ENCODE assay signal across 10 cellular contexts in the genomic region with DNA sequence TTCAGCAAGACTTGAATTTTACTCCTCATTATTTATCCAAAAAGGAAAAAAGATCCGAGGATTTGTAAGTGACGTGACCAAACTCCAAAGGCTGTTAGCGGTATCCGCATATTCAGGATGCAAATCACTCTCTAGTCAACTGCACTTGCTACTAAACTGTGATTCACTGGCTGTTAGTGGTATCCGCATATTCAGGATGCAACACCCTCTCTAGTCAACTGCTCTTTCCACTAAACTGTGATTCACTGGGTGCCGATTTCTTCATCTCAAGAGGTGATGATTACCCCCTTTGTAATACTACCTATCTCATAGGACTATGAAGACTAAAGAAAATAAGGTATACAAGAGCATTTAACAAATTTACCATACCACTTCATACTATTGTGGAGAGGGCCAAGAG. TPM values are rescaled to one million over a fixed set of nuclear protein-coding genes. Genes with fewer than 3 reads are reported as not detected.
A peak's percentile ranks its signal among the peaks of the same experiment; 100 is the strongest.
DNase-seq lines count a peak whose midpoint lies in the region; ATAC-seq and TF ChIP-seq lines count a peak whose summit lies in the region.
"Had no signal": no experiment of that assay in that cellular context is flagged by ENCODE, and none has a peak within 500 bp of the region (broad histone marks: within the 10 kb centered on the region; RNA-seq: fewer than 3 reads in every experiment).

No MANE protein-coding gene starts in this region.

- POLR2A ChIA-PET in AG04449 (lab: Yijun Ruan, JAX): no interaction called here

- no peak for TF ChIP-seq CTCF in AG04449 (IDR thresholded peaks at IDR 0.05; ENCODE audit: insufficient read depth, low read length, missing control alignments)
- no peak for TF ChIP-seq CTCF in OCI-LY3 (IDR thresholded peaks at IDR 0.05; ENCODE audit: low read depth, low read length)

- CTCF ChIA-PET in AG04449 (lab: Yijun Ruan, JAX): no interaction called here

- no peaks in the 10 kb centered on the region for H3K27me3 ChIP-seq in OCI-LY3 (ENCODE audit: low read depth, low read length)
- H3K27me3 ChIP-seq: tibial nerve had no signal

- peak overlapping the region; percentile 84 for H3K27ac ChIP-seq in OCI-LY3 (ENCODE audit: low read length)
- H3K27ac ChIP-seq: tibial nerve had no signal

- H3K4me1 ChIP-seq in OCI-LY3 (ENCODE audit: low read length): peaks cover 55% of the 10 kb centered on the region

- ATAC-seq in GM18502 (IDR thresholded peaks at IDR 0.05; ENCODE audit: poor library complexity, unreplicated experiment): peak; percentile 27

- peaks cover 9% of the 10 kb centered on the region; the same call in 1 of the 2 replicates for H4K20me1 ChIP-seq in OCI-LY3 (ENCODE audit: insufficient read depth, low read length)

- peak overlapping the region; percentile 86 for H3K4me2 ChIP-seq in OCI-LY3 (ENCODE audit: low read length)

- H2AFZ ChIP-seq in OCI-LY3 (ENCODE audit: low read depth, low read length): no peak overlapping the region

- no peaks in the 10 kb centered on the region for H3K36me3 ChIP-seq in OCI-LY3 (replicated peaks; ENCODE audit: low read depth, low read length)
- H3K36me3 ChIP-seq: tibial nerve had no signal

- peak; percentile 7 for DNase-seq in AG04449 (ENCODE audit: low read depth, low spot score)
- DNase-seq in fibroblast of peridontal ligament (ENCODE audit: extremely low read depth): peak; percentile 23
- DNase-seq in mesenteric fat pad (ENCODE audit: low spot score): no peak
- DNase-seq in COR-L47 (lab: John Stamatoyannopoulos, UW): no peak
- no peak for DNase-seq in C1 segment of cervical spinal cord (lab: John Stamatoyannopoulos, UW)
- DNase-seq in LoVo (ENCODE audit: low spot score): no peak
- DNase-seq: anterior cingulate cortex had no signal

- H3K4me3 ChIP-seq in AG04449 (ENCODE audit: low read depth, low read length) (no peak overlapping the region), OCI-LY3 (ENCODE audit: low read length) (peak overlapping the region; percentile 78)
- H3K4me3 ChIP-seq: tibial nerve had no signal

- peak overlapping the region; percentile 73 for H3K9ac ChIP-seq in OCI-LY3 (ENCODE audit: low read length)

- H3K79me2 ChIP-seq in OCI-LY3 (ENCODE audit: low read length): peaks cover 91% of the 10 kb centered on the region

- no peaks in the 10 kb centered on the region for H3K9me3 ChIP-seq in OCI-LY3 (ENCODE audit: insufficient read depth, low read length)
- H3K9me3 ChIP-seq: tibial nerve had no signal

RNA-seq across cellular contexts. Expression of gene MAPKAP1, which starts 5.7 kb away (rescaled TPM):
- total RNA-seq in mesenteric fat pad: 98.6 TPM

RNA-seq across cellular contexts. Expression of gene PBX3, which starts 45.8 kb away (rescaled TPM):
- total RNA-seq in mesenteric fat pad: 28.8 TPM

Comparison
In these comparisons a context has a peak if more than half of its experiments do, and no peak if none do; other contexts are left out.
1. DNase-seq: peak in AG04449 (single experiment) and fibroblast of peridontal ligament (single experiment); none in mesenteric fat pad (single experiment), COR-L47 (single experiment), C1 segment of cervical spinal cord (0 of 14) and LoVo (single experiment).